1 cellular context compared by ENCODE assay signal in the genomic region with DNA sequence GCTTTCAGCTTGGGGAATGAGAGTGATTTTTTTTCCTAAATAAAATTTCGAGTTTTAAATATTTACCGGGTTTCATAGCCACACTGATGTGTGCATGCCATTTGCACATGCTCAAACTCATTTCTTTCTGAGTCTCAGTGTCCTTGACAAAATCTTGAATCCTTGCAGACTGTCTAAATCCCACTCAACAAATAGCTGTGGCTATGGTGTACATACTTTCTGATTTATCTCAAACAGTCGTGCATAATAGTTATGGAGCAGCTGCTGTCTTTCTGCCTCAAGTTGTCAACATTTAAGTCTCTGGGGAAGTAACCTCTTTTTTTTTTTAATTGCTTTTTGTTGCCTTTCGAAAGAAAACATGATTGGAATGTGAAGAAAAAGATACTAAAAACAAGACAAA.
TF ChIP-seq lines count a peak whose summit lies in the region.

No MANE protein-coding gene starts in this region.

TF ChIP-seq in WTC11, 78 proteins besides CTCF, POLR2A, EP300 and RAD21 (continued from another document):
- TF ChIP-seq, protein P1, sequence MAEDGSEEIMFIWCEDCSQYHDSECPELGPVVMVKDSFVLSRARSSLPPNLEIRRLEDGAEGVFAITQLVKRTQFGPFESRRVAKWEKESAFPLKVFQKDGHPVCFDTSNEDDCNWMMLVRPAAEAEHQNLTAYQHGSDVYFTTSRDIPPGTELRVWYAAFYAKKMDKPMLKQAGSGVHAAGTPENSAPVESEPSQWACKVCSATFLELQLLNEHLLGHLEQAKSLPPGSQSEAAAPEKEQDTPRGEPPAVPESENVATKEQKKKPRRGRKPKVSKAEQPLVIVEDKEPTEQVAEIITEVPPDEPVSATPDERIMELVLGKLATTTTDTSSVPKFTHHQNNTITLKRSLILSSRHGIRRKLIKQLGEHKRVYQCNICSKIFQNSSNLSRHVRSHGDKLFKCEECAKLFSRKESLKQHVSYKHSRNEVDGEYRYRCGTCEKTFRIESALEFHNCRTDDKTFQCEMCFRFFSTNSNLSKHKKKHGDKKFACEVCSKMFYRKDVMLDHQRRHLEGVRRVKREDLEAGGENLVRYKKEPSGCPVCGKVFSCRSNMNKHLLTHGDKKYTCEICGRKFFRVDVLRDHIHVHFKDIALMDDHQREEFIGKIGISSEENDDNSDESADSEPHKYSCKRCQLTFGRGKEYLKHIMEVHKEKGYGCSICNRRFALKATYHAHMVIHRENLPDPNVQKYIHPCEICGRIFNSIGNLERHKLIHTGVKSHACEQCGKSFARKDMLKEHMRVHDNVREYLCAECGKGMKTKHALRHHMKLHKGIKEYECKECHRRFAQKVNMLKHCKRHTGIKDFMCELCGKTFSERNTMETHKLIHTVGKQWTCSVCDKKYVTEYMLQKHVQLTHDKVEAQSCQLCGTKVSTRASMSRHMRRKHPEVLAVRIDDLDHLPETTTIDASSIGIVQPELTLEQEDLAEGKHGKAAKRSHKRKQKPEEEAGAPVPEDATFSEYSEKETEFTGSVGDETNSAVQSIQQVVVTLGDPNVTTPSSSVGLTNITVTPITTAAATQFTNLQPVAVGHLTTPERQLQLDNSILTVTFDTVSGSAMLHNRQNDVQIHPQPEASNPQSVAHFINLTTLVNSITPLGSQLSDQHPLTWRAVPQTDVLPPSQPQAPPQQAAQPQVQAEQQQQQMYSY (CRISPR knock-in tag; IDR thresholded peaks at IDR 0.05), result no peak
- TF ChIP-seq HMGA2 (CRISPR knock-in tag; IDR thresholded peaks at IDR 0.05) (no peak), ETV6 (CRISPR knock-in tag; IDR thresholded peaks at IDR 0.05) (no peak), NR1H2 (CRISPR knock-in tag; IDR thresholded peaks at IDR 0.05) (no peak), ZNF423 (CRISPR knock-in tag; IDR thresholded peaks at IDR 0.05) (no peak)
- TF ChIP-seq, protein P2, sequence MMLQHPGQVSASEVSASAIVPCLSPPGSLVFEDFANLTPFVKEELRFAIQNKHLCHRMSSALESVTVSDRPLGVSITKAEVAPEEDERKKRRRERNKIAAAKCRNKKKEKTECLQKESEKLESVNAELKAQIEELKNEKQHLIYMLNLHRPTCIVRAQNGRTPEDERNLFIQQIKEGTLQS (CRISPR knock-in tag; conservative IDR thresholded peaks at IDR 0.05), result no peak
- TF ChIP-seq, protein P3, sequence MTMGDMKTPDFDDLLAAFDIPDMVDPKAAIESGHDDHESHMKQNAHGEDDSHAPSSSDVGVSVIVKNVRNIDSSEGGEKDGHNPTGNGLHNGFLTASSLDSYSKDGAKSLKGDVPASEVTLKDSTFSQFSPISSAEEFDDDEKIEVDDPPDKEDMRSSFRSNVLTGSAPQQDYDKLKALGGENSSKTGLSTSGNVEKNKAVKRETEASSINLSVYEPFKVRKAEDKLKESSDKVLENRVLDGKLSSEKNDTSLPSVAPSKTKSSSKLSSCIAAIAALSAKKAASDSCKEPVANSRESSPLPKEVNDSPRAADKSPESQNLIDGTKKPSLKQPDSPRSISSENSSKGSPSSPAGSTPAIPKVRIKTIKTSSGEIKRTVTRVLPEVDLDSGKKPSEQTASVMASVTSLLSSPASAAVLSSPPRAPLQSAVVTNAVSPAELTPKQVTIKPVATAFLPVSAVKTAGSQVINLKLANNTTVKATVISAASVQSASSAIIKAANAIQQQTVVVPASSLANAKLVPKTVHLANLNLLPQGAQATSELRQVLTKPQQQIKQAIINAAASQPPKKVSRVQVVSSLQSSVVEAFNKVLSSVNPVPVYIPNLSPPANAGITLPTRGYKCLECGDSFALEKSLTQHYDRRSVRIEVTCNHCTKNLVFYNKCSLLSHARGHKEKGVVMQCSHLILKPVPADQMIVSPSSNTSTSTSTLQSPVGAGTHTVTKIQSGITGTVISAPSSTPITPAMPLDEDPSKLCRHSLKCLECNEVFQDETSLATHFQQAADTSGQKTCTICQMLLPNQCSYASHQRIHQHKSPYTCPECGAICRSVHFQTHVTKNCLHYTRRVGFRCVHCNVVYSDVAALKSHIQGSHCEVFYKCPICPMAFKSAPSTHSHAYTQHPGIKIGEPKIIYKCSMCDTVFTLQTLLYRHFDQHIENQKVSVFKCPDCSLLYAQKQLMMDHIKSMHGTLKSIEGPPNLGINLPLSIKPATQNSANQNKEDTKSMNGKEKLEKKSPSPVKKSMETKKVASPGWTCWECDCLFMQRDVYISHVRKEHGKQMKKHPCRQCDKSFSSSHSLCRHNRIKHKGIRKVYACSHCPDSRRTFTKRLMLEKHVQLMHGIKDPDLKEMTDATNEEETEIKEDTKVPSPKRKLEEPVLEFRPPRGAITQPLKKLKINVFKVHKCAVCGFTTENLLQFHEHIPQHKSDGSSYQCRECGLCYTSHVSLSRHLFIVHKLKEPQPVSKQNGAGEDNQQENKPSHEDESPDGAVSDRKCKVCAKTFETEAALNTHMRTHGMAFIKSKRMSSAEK (CRISPR knock-in tag; IDR thresholded peaks at IDR 0.05; ENCODE audit: borderline replicate concordance), result no peak
- TF ChIP-seq, protein P4, sequence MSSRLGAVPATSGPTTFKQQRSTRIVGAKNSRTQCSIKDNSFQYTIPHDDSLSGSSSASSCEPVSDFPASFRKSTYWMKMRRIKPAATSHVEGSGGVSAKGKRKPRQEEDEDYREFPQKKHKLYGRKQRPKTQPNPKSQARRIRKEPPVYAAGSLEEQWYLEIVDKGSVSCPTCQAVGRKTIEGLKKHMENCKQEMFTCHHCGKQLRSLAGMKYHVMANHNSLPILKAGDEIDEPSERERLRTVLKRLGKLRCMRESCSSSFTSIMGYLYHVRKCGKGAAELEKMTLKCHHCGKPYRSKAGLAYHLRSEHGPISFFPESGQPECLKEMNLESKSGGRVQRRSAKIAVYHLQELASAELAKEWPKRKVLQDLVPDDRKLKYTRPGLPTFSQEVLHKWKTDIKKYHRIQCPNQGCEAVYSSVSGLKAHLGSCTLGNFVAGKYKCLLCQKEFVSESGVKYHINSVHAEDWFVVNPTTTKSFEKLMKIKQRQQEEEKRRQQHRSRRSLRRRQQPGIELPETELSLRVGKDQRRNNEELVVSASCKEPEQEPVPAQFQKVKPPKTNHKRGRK (CRISPR knock-in tag; IDR thresholded peaks at IDR 0.05; ENCODE audit: borderline replicate concordance), result no peak
